ENCODE assay signal across 1 cellular context in the genomic region with DNA sequence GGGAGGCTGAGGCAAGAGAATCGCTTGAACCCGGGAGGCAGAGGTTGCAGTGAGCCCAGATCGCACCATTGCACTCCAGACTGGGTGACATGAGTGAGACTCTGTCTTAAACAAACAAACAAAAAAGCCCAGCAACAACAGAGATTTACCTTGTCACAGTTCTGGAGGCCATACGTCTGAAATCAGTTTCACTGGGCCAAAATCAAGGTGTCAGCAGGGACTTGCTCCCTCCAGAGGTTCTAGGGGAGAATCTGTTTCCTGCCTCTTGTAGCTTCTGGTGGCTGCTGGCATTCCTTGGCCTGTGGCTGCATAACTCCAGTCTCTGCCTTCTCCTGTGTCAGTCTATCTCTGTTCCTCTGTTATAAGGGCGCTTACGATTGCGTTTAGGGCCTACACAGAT.
TF ChIP-seq lines count a peak whose summit lies in the region.

No MANE protein-coding gene starts in this region.

TF ChIP-seq in neural cell, 6 proteins besides CTCF, POLR2A, EP300 and RAD21 (continued from another document):
- TF ChIP-seq, protein P1, sequence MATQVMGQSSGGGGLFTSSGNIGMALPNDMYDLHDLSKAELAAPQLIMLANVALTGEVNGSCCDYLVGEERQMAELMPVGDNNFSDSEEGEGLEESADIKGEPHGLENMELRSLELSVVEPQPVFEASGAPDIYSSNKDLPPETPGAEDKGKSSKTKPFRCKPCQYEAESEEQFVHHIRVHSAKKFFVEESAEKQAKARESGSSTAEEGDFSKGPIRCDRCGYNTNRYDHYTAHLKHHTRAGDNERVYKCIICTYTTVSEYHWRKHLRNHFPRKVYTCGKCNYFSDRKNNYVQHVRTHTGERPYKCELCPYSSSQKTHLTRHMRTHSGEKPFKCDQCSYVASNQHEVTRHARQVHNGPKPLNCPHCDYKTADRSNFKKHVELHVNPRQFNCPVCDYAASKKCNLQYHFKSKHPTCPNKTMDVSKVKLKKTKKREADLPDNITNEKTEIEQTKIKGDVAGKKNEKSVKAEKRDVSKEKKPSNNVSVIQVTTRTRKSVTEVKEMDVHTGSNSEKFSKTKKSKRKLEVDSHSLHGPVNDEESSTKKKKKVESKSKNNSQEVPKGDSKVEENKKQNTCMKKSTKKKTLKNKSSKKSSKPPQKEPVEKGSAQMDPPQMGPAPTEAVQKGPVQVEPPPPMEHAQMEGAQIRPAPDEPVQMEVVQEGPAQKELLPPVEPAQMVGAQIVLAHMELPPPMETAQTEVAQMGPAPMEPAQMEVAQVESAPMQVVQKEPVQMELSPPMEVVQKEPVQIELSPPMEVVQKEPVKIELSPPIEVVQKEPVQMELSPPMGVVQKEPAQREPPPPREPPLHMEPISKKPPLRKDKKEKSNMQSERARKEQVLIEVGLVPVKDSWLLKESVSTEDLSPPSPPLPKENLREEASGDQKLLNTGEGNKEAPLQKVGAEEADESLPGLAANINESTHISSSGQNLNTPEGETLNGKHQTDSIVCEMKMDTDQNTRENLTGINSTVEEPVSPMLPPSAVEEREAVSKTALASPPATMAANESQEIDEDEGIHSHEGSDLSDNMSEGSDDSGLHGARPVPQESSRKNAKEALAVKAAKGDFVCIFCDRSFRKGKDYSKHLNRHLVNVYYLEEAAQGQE (IDR thresholded peaks at IDR 0.05; ENCODE audit: borderline replicate concordance), result no peak
- no peak for TF ChIP-seq MXI1 (conservative IDR thresholded peaks at IDR 0.05; ENCODE audit: poor library complexity, severe bottlenecking)
TF ChIP-seq in neural cell: peak in this region for 0.
